18 cellular contexts compared by ENCODE assay signal in genomic region chr7:142754681-142755575, GRCh38. TPM values are rescaled to one million over a fixed set of nuclear protein-coding genes. Genes with fewer than 3 reads are reported as not detected.
"Had no signal": no experiment of that assay in that cellular context is flagged by ENCODE, and none has a peak within 500 bp of the region (broad histone marks: within the 10 kb centered on the region; RNA-seq: fewer than 3 reads in every experiment).

No MANE protein-coding gene starts in this region.

- H3K27ac ChIP-seq: ascending aorta, left lung, right lobe of liver, spleen, transverse colon had no signal

- ATAC-seq: activated CD4-positive, alpha-beta T cell treated with anti-CD3 and anti-CD28 coated beads for 36 hours; left lung; stimulated activated naive B cell treated with anti-CD40 and anti-IgM and Interleukin-4, amounts not matched to agents 10 μg/mL and 1 μg/mL and 100 μg/mL, for 72 hours; T-cell had no signal

- H3K4me3 Mint-ChIP-seq: activated CD4-positive, alpha-beta memory T cell treated with anti-CD3 and anti-CD28 coated beads, Interleukin-2, amount 10 ng/mL, durations not matched to agents 7 days and 5 days; activated CD4-positive, alpha-beta T cell treated with anti-CD3 and anti-CD28 coated beads for 36 hours; memory B cell; natural killer cell; stimulated activated naive B cell treated with anti-CD40 and anti-IgM and Interleukin-4, amounts not matched to agents 10 μg/mL and 1 μg/mL and 100 μg/mL, for 72 hours; T-cell had no signal

- H3K9me3 Mint-ChIP-seq: activated CD4-positive, alpha-beta memory T cell treated with anti-CD3 and anti-CD28 coated beads, Interleukin-2, amount 10 ng/mL, durations not matched to agents 7 days and 5 days; natural killer cell; T-cell had no signal

- H3K36me3 Mint-ChIP-seq: memory B cell; natural killer cell; stimulated activated naive B cell treated with anti-CD40 and anti-IgM and Interleukin-4, amounts not matched to agents 10 μg/mL and 1 μg/mL and 100 μg/mL, for 72 hours; T-cell had no signal

- H3K4me3 ChIP-seq: ascending aorta, left lung, right lobe of liver, spleen, transverse colon had no signal

- H3K36me3 ChIP-seq: ascending aorta, left lung, right lobe of liver, spleen, transverse colon had no signal

- H3K4me1 ChIP-seq: ascending aorta, left lung, right lobe of liver, spleen, transverse colon had no signal

- H3K27me3 ChIP-seq: ascending aorta, left lung, right lobe of liver, spleen, transverse colon had no signal

- DNase-seq: activated CD4-positive, alpha-beta memory T cell treated with anti-CD3 and anti-CD28 coated beads, Interleukin-2, amount 10 ng/mL, durations not matched to agents 7 days and 5 days; activated CD4-positive, alpha-beta T cell treated with anti-CD3 and anti-CD28 coated beads for 36 hours; activated gamma-delta T cell treated with Interleukin-2 at 50 U/mL for 16 hours; activated T-cell treated with anti-CD3 and anti-CD28 coated beads, Interleukin-2, amount 50 U/mL, for 48 hours; head of caudate nucleus; left lung; natural killer cell; right lobe of liver; spleen; stimulated activated CD4-positive, alpha-beta T cell treated with anti-CD3 and anti-CD28 coated beads, Interleukin-1b, Interleukin-23, amount 100 ng/mL, for 48 hours; stimulated activated naive B cell treated with anti-CD40 and anti-IgM and Interleukin-4, amounts not matched to agents 10 μg/mL and 1 μg/mL and 100 μg/mL, for 72 hours; T-cell; T1000; transverse colon had no signal

- H3K27ac Mint-ChIP-seq: activated CD4-positive, alpha-beta memory T cell treated with anti-CD3 and anti-CD28 coated beads, Interleukin-2, amount 10 ng/mL, durations not matched to agents 7 days and 5 days; activated CD4-positive, alpha-beta T cell treated with anti-CD3 and anti-CD28 coated beads for 36 hours; memory B cell; natural killer cell; progenitor cell of endocrine pancreas; stimulated activated naive B cell treated with anti-CD40 and anti-IgM and Interleukin-4, amounts not matched to agents 10 μg/mL and 1 μg/mL and 100 μg/mL, for 72 hours; T-cell had no signal

- H3K27me3 Mint-ChIP-seq: activated CD4-positive, alpha-beta T cell treated with anti-CD3 and anti-CD28 coated beads for 36 hours; memory B cell had no signal

- H3K4me1 Mint-ChIP-seq: activated CD4-positive, alpha-beta memory T cell treated with anti-CD3 and anti-CD28 coated beads, Interleukin-2, amount 10 ng/mL, durations not matched to agents 7 days and 5 days; activated CD4-positive, alpha-beta T cell treated with anti-CD3 and anti-CD28 coated beads for 36 hours; memory B cell; T-cell had no signal

- H3K9me3 ChIP-seq: ascending aorta, left lung, right lobe of liver, spleen, transverse colon had no signal

- FAIRE-seq: islet of Langerhans had no signal

RNA-seq across cellular contexts. Expression of gene PRSS1, which starts 5.7 kb away (rescaled TPM):
- total RNA-seq: activated CD4-positive, alpha-beta memory T cell treated with anti-CD3 and anti-CD28 coated beads, Interleukin-2, amount 10 ng/mL, durations not matched to agents 7 days and 5 days; activated CD4-positive, alpha-beta T cell treated with anti-CD3 and anti-CD28 coated beads for 36 hours; ascending aorta; natural killer cell; right lobe of liver; transverse colon had no signal

RNA-seq across cellular contexts. Expression of gene PRSS2, which starts 15.8 kb away (rescaled TPM):
- total RNA-seq: activated CD4-positive, alpha-beta memory T cell treated with anti-CD3 and anti-CD28 coated beads, Interleukin-2, amount 10 ng/mL, durations not matched to agents 7 days and 5 days; activated CD4-positive, alpha-beta T cell treated with anti-CD3 and anti-CD28 coated beads for 36 hours; ascending aorta; natural killer cell; transverse colon had no signal
